ENCODE assay signal across 28 cellular contexts in the genomic region with DNA sequence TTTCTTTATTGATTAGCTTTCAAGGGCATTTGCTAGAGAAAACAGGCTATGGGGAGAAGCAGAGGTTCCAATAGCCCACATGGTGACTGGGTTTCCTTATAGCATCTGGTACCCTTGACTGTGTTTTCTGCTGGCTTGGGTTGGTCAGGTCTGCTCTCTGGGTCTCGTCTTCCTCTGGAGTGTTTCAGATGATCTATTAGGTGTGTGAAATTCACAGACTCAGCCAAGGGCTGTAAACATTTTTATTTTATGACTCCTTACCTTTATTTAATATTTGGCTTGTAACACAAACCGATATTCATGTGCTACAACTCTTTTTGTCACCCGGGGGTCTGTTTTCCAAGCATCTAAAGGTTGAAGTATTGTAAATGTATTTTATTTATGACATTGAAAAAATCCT.
"Had no signal": no experiment of that assay in that cellular context is flagged by ENCODE, and none has a peak within 500 bp of the region (broad histone marks: within the 10 kb centered on the region; RNA-seq: fewer than 3 reads in every experiment).

No MANE protein-coding gene starts in this region.

- ATAC-seq: K562, PC-3 had no signal

- DNase-seq: Kasumi-1, KG1, MG63, NCI-H1048, NCI-H1092 treated with DMSO at 0.1 percent for 48 hours, NCI-H1105 treated with DMSO at 0.1 percent for 48 hours, NCI-H1417, NCI-H1436 treated with DMSO at 0.1 percent for 48 hours, NCI-H1694 treated with DMSO at 0.1 percent for 48 hours, NCI-H187 treated with DMSO at 0.1 percent for 48 hours, NCI-H2029, NCI-H2081, NCI-H2227 treated with DMSO at 0.1 percent for 48 hours, NCI-H345, NCI-H446, NCI-H510A treated with DMSO at 0.1 percent for 48 hours, NCI-H524 treated with DMSO at 0.1 percent for 48 hours, NCI-H526 treated with DMSO at 0.1 percent for 48 hours, NCI-H774, PC-3, Peyer's patch, Right ventricle myocardium superior, RPMI8226, SHP77 treated with DMSO at 0.1 percent for 48 hours, SK-N-SH, SW 1271 had no signal

- H3K9ac ChIP-seq: SK-N-SH had no signal

- H3K27me3 ChIP-seq: MG63, Peyer's patch, SJSA1 had no signal

- H3K36me3 ChIP-seq: MG63, Peyer's patch, SJSA1 had no signal

- H3K4me3 ChIP-seq: K562, MG63, Peyer's patch, SJSA1 had no signal

- H3K27ac ChIP-seq: SJSA1 had no signal

- H3K4me1 ChIP-seq: Peyer's patch had no signal
